Comparison of ENCODE assay signal across 8 cellular contexts in genomic region chr1:107139833-107140702, GRCh38. TPM values are rescaled to one million over a fixed set of nuclear protein-coding genes. Genes with fewer than 3 reads are reported as not detected.
DNase-seq lines count a peak whose midpoint lies in the region; ATAC-seq and TF ChIP-seq lines count a peak whose summit lies in the region.

No MANE protein-coding gene starts in this region.

- TF ChIP-seq CTCF in fibroblast of lung (conservative IDR thresholded peaks at IDR 0.05 in 1 of 2, IDR thresholded peaks at IDR 0.05 in 1 of 2; ENCODE audit: low read depth in 1 of 2, low read length in 2 of 2): no peak

- CTCF ChIA-PET in activated CD4-positive, alpha-beta memory T cell treated with anti-CD3 and anti-CD28 coated beads, Interleukin-2, amount 10 ng/mL, durations not matched to agents 7 days and 5 days (lab: Charles Lee): interaction anchor here (0.7 kb wide), 1 partner anchor 1002 kb away, joined by 4 read pairs; no protein-coding TSS in a partner anchor

- peaks cover 4% of the 10 kb centered on the region for H3K4me1 ChIP-seq in fibroblast of lung (ENCODE audit: control insufficient read depth, extremely low read depth, insufficient read depth, low read length)

- peaks cover 46% of the 10 kb centered on the region for H3K27me3 Mint-ChIP-seq in activated CD4-positive, alpha-beta memory T cell treated with anti-CD3 and anti-CD28 coated beads, Interleukin-2, amount 10 ng/mL, durations not matched to agents 7 days and 5 days
- H3K27me3 Mint-ChIP-seq in naive thymus-derived CD8-positive, alpha-beta T cell: peaks cover 27 to 56% (median 45%) of the 10 kb centered on the region in 5 donors

- POLR2A ChIA-PET in activated CD4-positive, alpha-beta memory T cell treated with anti-CD3 and anti-CD28 coated beads, Interleukin-2, amount 10 ng/mL, durations not matched to agents 7 days and 5 days (lab: Charles Lee): no interaction called here
- POLR2A ChIA-PET in naive thymus-derived CD8-positive, alpha-beta T cell (lab: Charles Lee): interaction anchor here (0.7 kb wide), 1 partner anchor 83 kb away, joined by 7 read pairs; the partner anchor contains the start of gene PRMT6

- peak overlapping the region; percentile 55 for H3K4me3 Mint-ChIP-seq in activated CD4-positive, alpha-beta memory T cell treated with anti-CD3 and anti-CD28 coated beads, Interleukin-2, amount 10 ng/mL, durations not matched to agents 7 days and 5 days
- H3K4me3 Mint-ChIP-seq in naive thymus-derived CD8-positive, alpha-beta T cell: peak overlapping the region; percentile 77 to 92 (median 86)

- peak overlapping the region; percentile 67 to 93 (median 71) for H3K4me3 ChIP-seq in fibroblast of lung (replicated peaks in 1 of 4; ENCODE audit: control extremely low read depth in 1 of 4, insufficient read depth in 1 of 4, low read depth in 3 of 4, low read length in 4 of 4)

- H3K9ac ChIP-seq in fibroblast of lung (ENCODE audit: insufficient read depth, low read length): peak overlapping the region; percentile 34

- peak; percentile 72 for DNase-seq in NCI-H748 (lab: John Stamatoyannopoulos, UW; ENCODE audit: unreplicated experiment)
- no peak for DNase-seq in NCI-H748 treated with DMSO at 0.1 percent for 48 hours (lab: John Stamatoyannopoulos, UW)
- peak; percentile 16 for DNase-seq in activated CD4-positive, alpha-beta memory T cell treated with anti-CD3 and anti-CD28 coated beads, Interleukin-2, amount 10 ng/mL, durations not matched to agents 7 days and 5 days
- peak; percentile 76 to 87 for DNase-seq in fibroblast of lung (ENCODE audit: low read depth in 2 of 2)
- DNase-seq in naive thymus-derived CD8-positive, alpha-beta T cell: peak in 5 of 10 donors; percentile 1 to 27 (median 25)
- DNase-seq in GOT3 (lab: John Stamatoyannopoulos, UW): no peak

- H3K9me3 ChIP-seq in fibroblast of lung (ENCODE audit: control insufficient read depth, insufficient read depth, low read depth, low read length): no peaks in the 10 kb centered on the region

- peak overlapping the region; percentile 88 for H3K4me2 ChIP-seq in fibroblast of lung (ENCODE audit: extremely low read depth, insufficient read depth, low read length)

- H4K20me1 ChIP-seq in fibroblast of lung (ENCODE audit: control insufficient read depth, extremely low read depth, insufficient read depth, low read length): no peaks in the 10 kb centered on the region

- no peaks in the 10 kb centered on the region for H3K79me2 ChIP-seq in fibroblast of lung (ENCODE audit: control insufficient read depth, insufficient read depth, low read length)

- H3K36me3 ChIP-seq in fibroblast of lung (ENCODE audit: control insufficient read depth, insufficient read depth, low read length): no peaks in the 10 kb centered on the region

- no peak overlapping the region for H3K27ac Mint-ChIP-seq in activated CD4-positive, alpha-beta memory T cell treated with anti-CD3 and anti-CD28 coated beads, Interleukin-2, amount 10 ng/mL, durations not matched to agents 7 days and 5 days
- H3K27ac Mint-ChIP-seq in naive thymus-derived CD8-positive, alpha-beta T cell: peak overlapping the region in 1 of 10 donors; percentile 54

- peaks cover 21% of the 10 kb centered on the region for H3K4me1 Mint-ChIP-seq in activated CD4-positive, alpha-beta memory T cell treated with anti-CD3 and anti-CD28 coated beads, Interleukin-2, amount 10 ng/mL, durations not matched to agents 7 days and 5 days
- H3K4me1 Mint-ChIP-seq in naive thymus-derived CD8-positive, alpha-beta T cell: peaks cover 10 to 28% (median 25%) of the 10 kb centered on the region in 4 donors

- peak overlapping the region; percentile 50 for H3K27ac ChIP-seq in fibroblast of lung (ENCODE audit: insufficient read depth, low read length)

- no peaks in the 10 kb centered on the region for H3K36me3 Mint-ChIP-seq in activated CD4-positive, alpha-beta memory T cell treated with anti-CD3 and anti-CD28 coated beads, Interleukin-2, amount 10 ng/mL, durations not matched to agents 7 days and 5 days (ENCODE audit: low read depth)
- no peaks in the 10 kb centered on the region for H3K36me3 Mint-ChIP-seq in naive thymus-derived CD8-positive, alpha-beta T cell

- peak overlapping the region; percentile 69 for H2AFZ ChIP-seq in fibroblast of lung (ENCODE audit: low read length)

- no peaks in the 10 kb centered on the region for H3K9me3 Mint-ChIP-seq in activated CD4-positive, alpha-beta memory T cell treated with anti-CD3 and anti-CD28 coated beads, Interleukin-2, amount 10 ng/mL, durations not matched to agents 7 days and 5 days
- no peaks in the 10 kb centered on the region for H3K9me3 Mint-ChIP-seq in naive thymus-derived CD8-positive, alpha-beta T cell

- no peaks in the 10 kb centered on the region for H3K27me3 ChIP-seq in fibroblast of lung (ENCODE audit: control insufficient read depth, insufficient read depth, low read length)

- ATAC-seq in HG03060 (IDR thresholded peaks at IDR 0.05; ENCODE audit: low read depth, unreplicated experiment): peak; percentile 40
- peak; percentile 78 to 81 for ATAC-seq in naive thymus-derived CD8-positive, alpha-beta T cell
- ATAC-seq in GM18873 (IDR thresholded peaks at IDR 0.05; ENCODE audit: low FRiP score, unreplicated experiment): no peak

RNA-seq across cellular contexts. Expression of gene NTNG1, which starts 0.8 kb away (rescaled TPM):
- not detected for total RNA-seq in activated CD4-positive, alpha-beta memory T cell treated with anti-CD3 and anti-CD28 coated beads, Interleukin-2, amount 10 ng/mL, durations not matched to agents 7 days and 5 days
- 4.4 and 8.6 TPM in 2 replicates for total RNA-seq in fibroblast of lung
- 0.82 and 12.5 TPM in 2 replicates for polyA plus RNA-seq in fibroblast of lung
- 0.29 and 6.8 TPM in 2 replicates for polyA plus RNA-seq in fibroblast of lung (2012)
- polyA minus RNA-seq in fibroblast of lung (ENCODE audit: low replicate concordance): 5.1 TPM in 1 of 2 replicates, not detected in the other
- not detected for total RNA-seq in naive thymus-derived CD8-positive, alpha-beta T cell
- not detected for polyA plus RNA-seq in naive thymus-derived CD8-positive, alpha-beta T cell

Comparison
In these comparisons a context has a peak if more than half of its experiments do, and no peak if none do; other contexts are left out.
1. DNase-seq: peak in NCI-H748 (single experiment), activated CD4-positive, alpha-beta memory T cell treated with anti-CD3 and anti-CD28 coated beads, Interleukin-2, amount 10 ng/mL, durations not matched to agents 7 days and 5 days (single experiment) and fibroblast of lung (2 of 2); none in NCI-H748 treated with DMSO at 0.1 percent for 48 hours (single experiment) and GOT3 (single experiment).